1 cellular context compared by ENCODE assay signal in genomic region chr5:37751227-37751626, GRCh38.
TF ChIP-seq lines count a peak whose summit lies in the region.

No MANE protein-coding gene starts in this region.

TF ChIP-seq in IMR-90, 13 proteins besides CTCF, POLR2A, EP300 and RAD21 (continued from another document):
- no peak for TF ChIP-seq USF2 (IDR thresholded peaks at IDR 0.05; ENCODE audit: low read depth, low read length)
- TF ChIP-seq RCOR1 (IDR thresholded peaks at IDR 0.05; ENCODE audit: insufficient replicate concordance, low read length): no peak
- no peak for TF ChIP-seq MXI1 (IDR thresholded peaks at IDR 0.05; ENCODE audit: borderline replicate concordance, low read depth, low read length)
TF ChIP-seq in IMR-90: peak in this region for 0.
